Comparison of ENCODE assay signal across 24 cellular contexts in genomic region chr3:175057406-175057805, GRCh38.
A peak's percentile ranks its signal among the peaks of the same experiment; 100 is the strongest.
DNase-seq lines count a peak whose midpoint lies in the region; ATAC-seq and TF ChIP-seq lines count a peak whose summit lies in the region.
"Had no signal": no experiment of that assay in that cellular context is flagged by ENCODE, and none has a peak within 500 bp of the region (broad histone marks: within the 10 kb centered on the region; RNA-seq: fewer than 3 reads in every experiment).

No MANE protein-coding gene starts in this region.

- peaks cover 2% of the 10 kb centered on the region for H3K27me3 Mint-ChIP-seq in neural progenitor cell (ENCODE audit: insufficient read depth, low read depth)

- H3F3A ChIP-seq in neural progenitor cell (ENCODE audit: low read depth) = no peaks in the 10 kb centered on the region

- H3K79me2 ChIP-seq in neural progenitor cell (ENCODE audit: low read depth) = no peaks in the 10 kb centered on the region

- H3K9me3 Mint-ChIP-seq in neural progenitor cell = peaks cover 9% of the 10 kb centered on the region

- H4K20me1 ChIP-seq in neural progenitor cell (ENCODE audit: low read depth) = no peaks in the 10 kb centered on the region
- H4K20me1 ChIP-seq: BLaER1 treated with 17β-estradiol and CSF1 and Interleukin-3, amounts not matched to agents 10 nM and 100 nM had no signal

- no peak overlapping the region for H3K4me2 ChIP-seq in neural progenitor cell
- H3K4me2 ChIP-seq: BLaER1 treated with 17β-estradiol and CSF1 and Interleukin-3, amounts not matched to agents 10 nM and 100 nM had no signal

- H3K27me3 ChIP-seq in neural progenitor cell = no peaks in the 10 kb centered on the region
- H3K27me3 ChIP-seq: BLaER1 treated with 17β-estradiol and CSF1 and Interleukin-3, amounts not matched to agents 10 nM and 100 nM; breast epithelium; right atrium auricular region; SJSA1; tibial artery had no signal

- no peak overlapping the region for H3K9ac ChIP-seq in neural progenitor cell
- H3K9ac ChIP-seq: BLaER1 treated with 17β-estradiol and CSF1 and Interleukin-3, amounts not matched to agents 10 nM and 100 nM had no signal

- no peak overlapping the region for H2AFZ ChIP-seq in neural progenitor cell (replicated peaks)

- no peak overlapping the region for H3K4me3 Mint-ChIP-seq in neural progenitor cell
- H3K4me3 Mint-ChIP-seq: activated naive CD4-positive, alpha-beta T cell treated with anti-CD3 and anti-CD28 coated beads for 36 hours; natural killer cell; T-helper 1 cell treated with Interleukin-12 subunit alpha and Interleukin-12 subunit beta and Interleukin-4 antibody, amounts not matched to agents 30 μg/mL and 1 μg/mL, for 36 hours had no signal

- no peak overlapping the region for H3K4me3 ChIP-seq in neural progenitor cell
- H3K4me3 ChIP-seq: BLaER1 treated with 17β-estradiol and CSF1 and Interleukin-3, amounts not matched to agents 10 nM and 100 nM; breast epithelium; lower lobe of right lung; right atrium auricular region; SJSA1; tibial artery had no signal

- peaks cover 6% of the 10 kb centered on the region for H3K4me1 ChIP-seq in neural progenitor cell
- H3K4me1 ChIP-seq: BLaER1 treated with 17β-estradiol and CSF1 and Interleukin-3, amounts not matched to agents 10 nM and 100 nM; breast epithelium; lower lobe of right lung; right atrium auricular region; SJSA1; tibial artery had no signal

- DNase-seq in D341Med (ENCODE audit: low spot score) = peak; percentile 49
- peak; percentile 95 for DNase-seq in NCI-H1694 treated with DMSO at 0.1 percent for 48 hours (lab: John Stamatoyannopoulos, UW)
- peak; percentile 52 for DNase-seq in NCI-H82 treated with DMSO at 0.1 percent for 48 hours (lab: John Stamatoyannopoulos, UW; ENCODE audit: unreplicated experiment)
- DNase-seq in neural progenitor cell (ENCODE audit: low spot score) = peak; percentile 12
- DNase-seq in RPMI8226 = no peak
- no peak for DNase-seq in SKM-1 treated with dmso at 0.1 percent for 144 hours (lab: John Stamatoyannopoulos, UW; ENCODE audit: unreplicated experiment)
- DNase-seq in NCI-H2107 (lab: John Stamatoyannopoulos, UW) = no peak
- DNase-seq: ACHN; activated CD4-positive, alpha-beta T cell treated with anti-CD3 and anti-CD28 coated beads, Interleukin-2, amount 50 U/mL, for 48 hours; activated naive CD4-positive, alpha-beta T cell treated with anti-CD3 and anti-CD28 coated beads for 36 hours; DND-41; effector CD8-positive, alpha-beta T cell; kidney glomerular epithelial cell; lower lobe of right lung; natural killer cell; NCI-H1092 treated with DMSO at 0.1 percent for 48 hours; NCI-H2029; tibial artery had no signal

- no peaks in the 10 kb centered on the region for H3K36me3 Mint-ChIP-seq in neural progenitor cell
- H3K36me3 Mint-ChIP-seq: natural killer cell had no signal

- H3K9me3 ChIP-seq in neural progenitor cell (ENCODE audit: low read depth) = no peaks in the 10 kb centered on the region
- H3K9me3 ChIP-seq: breast epithelium, lower lobe of right lung, SJSA1, tibial artery had no signal

- no peak overlapping the region for H3K27ac Mint-ChIP-seq in neural progenitor cell
- H3K27ac Mint-ChIP-seq: activated naive CD4-positive, alpha-beta T cell treated with anti-CD3 and anti-CD28 coated beads for 36 hours; natural killer cell; T-helper 1 cell treated with Interleukin-12 subunit alpha and Interleukin-12 subunit beta and Interleukin-4 antibody, amounts not matched to agents 30 μg/mL and 1 μg/mL, for 36 hours had no signal

- no peak for ATAC-seq in HG03139 (IDR thresholded peaks at IDR 0.05; ENCODE audit: unreplicated experiment)
- ATAC-seq: lower lobe of right lung, natural killer cell had no signal

- H3K4me1 Mint-ChIP-seq in neural progenitor cell = peaks cover 7% of the 10 kb centered on the region
- H3K4me1 Mint-ChIP-seq: natural killer cell had no signal

- no peaks in the 10 kb centered on the region for H3K36me3 ChIP-seq in neural progenitor cell
- H3K36me3 ChIP-seq: BLaER1 treated with 17β-estradiol and CSF1 and Interleukin-3, amounts not matched to agents 10 nM and 100 nM; breast epithelium; lower lobe of right lung; right atrium auricular region; SJSA1; tibial artery had no signal

- no peak overlapping the region for H3K27ac ChIP-seq in neural progenitor cell
- H3K27ac ChIP-seq: BLaER1 treated with 17β-estradiol and CSF1 and Interleukin-3, amounts not matched to agents 10 nM and 100 nM; breast epithelium; lower lobe of right lung; right atrium auricular region; SJSA1; tibial artery had no signal

- no peak for TF ChIP-seq CTCF in neural progenitor cell (IDR thresholded peaks at IDR 0.05)

Comparison
In these comparisons a context has a peak if more than half of its experiments do, and no peak if none do; other contexts are left out.
1. DNase-seq: peak in D341Med (single experiment), NCI-H1694 treated with DMSO at 0.1 percent for 48 hours (single experiment), NCI-H82 treated with DMSO at 0.1 percent for 48 hours (single experiment) and neural progenitor cell (single experiment); none in RPMI8226 (single experiment), SKM-1 treated with dmso at 0.1 percent for 144 hours (single experiment) and NCI-H2107 (single experiment).